ENCODE assay signal across 16 cellular contexts in the genomic region with DNA sequence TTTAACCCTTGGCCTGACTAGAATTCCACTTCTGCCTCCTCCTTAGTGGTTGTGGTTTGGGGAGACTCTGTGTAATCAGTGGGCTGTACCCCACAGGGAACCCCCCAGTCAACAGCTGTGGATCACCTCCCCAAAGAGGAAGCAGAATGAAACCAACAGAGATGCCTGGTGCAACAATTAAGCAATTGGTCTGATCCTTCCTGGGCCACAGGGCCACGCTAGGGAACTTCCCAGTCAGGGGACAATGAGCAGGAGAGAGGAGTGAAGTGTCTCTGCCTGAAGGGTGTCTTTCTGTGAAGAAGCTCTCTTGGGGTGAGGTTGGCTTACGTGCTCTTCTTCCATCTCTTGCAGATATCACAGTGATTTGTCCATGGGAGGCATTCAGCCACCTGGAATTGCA.
DNase-seq lines count a peak whose midpoint lies in the region; ATAC-seq and FAIRE-seq lines count a peak whose summit lies in the region.
"Had no signal": no experiment of that assay in that cellular context is flagged by ENCODE, and none has a peak within 500 bp of the region (broad histone marks: within the 10 kb centered on the region; RNA-seq: fewer than 3 reads in every experiment).

No MANE protein-coding gene starts in this region.

- FAIRE-seq in GM19239 (lab: Jason Lieb, UNC) = no peak
- FAIRE-seq: H1, TTC549 had no signal

- DNase-seq in CD1c-positive myeloid dendritic cell (ENCODE audit: extremely low spot score) (peak; percentile 86), SIG-M5 (lab: John Stamatoyannopoulos, UW) (peak; percentile 78), medulla oblongata (ENCODE audit: extremely low spot score) (peak; percentile 39), DMS 273 (lab: John Stamatoyannopoulos, UW; ENCODE audit: unreplicated experiment) (no peak), NCI-H1417 (lab: John Stamatoyannopoulos, UW) (no peak), GM19239 (ENCODE audit: insufficient read length, low spot score) (no peak), NCI-H1694 (lab: John Stamatoyannopoulos, UW) (no peak)
- DNase-seq: activated CD4-positive, alpha-beta T cell treated with anti-CD3 and anti-CD28 coated beads, Interleukin-2, amount 50 U/mL, for 48 hours; amygdala; cerebellar nuclear complex; NCI-H226; NK-92 treated with Interleukin-12 subunit alpha and Interleukin-12 subunit beta, amount 100 ng/mL, for 24 hours; psoas muscle had no signal

- ATAC-seq in HG02884 (IDR thresholded peaks at IDR 0.05; ENCODE audit: unreplicated experiment) = peak; percentile 59
- ATAC-seq: psoas muscle had no signal

Comparison
In these comparisons a context has a peak if more than half of its experiments do, and no peak if none do; other contexts are left out.
1. DNase-seq: peak in CD1c-positive myeloid dendritic cell (single experiment), SIG-M5 (single experiment) and medulla oblongata (single experiment); none in DMS 273 (single experiment), NCI-H1417 (0 of 3), GM19239 (single experiment) and NCI-H1694 (single experiment).